In genomic region chr4:52173470-52174055, GRCh38 we compare ENCODE assay signal across 13 cellular contexts.
DNase-seq lines count a peak whose midpoint lies in the region; TF ChIP-seq lines count a peak whose summit lies in the region.
"Had no signal": no experiment of that assay in that cellular context is flagged by ENCODE, and none has a peak within 500 bp of the region (broad histone marks: within the 10 kb centered on the region; RNA-seq: fewer than 3 reads in every experiment).

No MANE protein-coding gene starts in this region.

- no peaks in the 10 kb centered on the region for H4K20me1 ChIP-seq in hepatocyte (ENCODE audit: insufficient read depth, poor library complexity, severe bottlenecking)

- peak overlapping the region; percentile 83 for H3K27ac ChIP-seq in A673 (ENCODE audit: low read depth, low read length, poor library complexity, severe bottlenecking)
- H3K27ac ChIP-seq in hepatocyte, result no peak overlapping the region

- no peaks in the 10 kb centered on the region for H3K9me2 ChIP-seq in hepatocyte (replicated peaks; ENCODE audit: insufficient read depth)

- no peaks in the 10 kb centered on the region for H3K79me2 ChIP-seq in hepatocyte

- H3K4me3 ChIP-seq in A673 (ENCODE audit: low read depth, low read length, poor library complexity, severe bottlenecking) (no peak overlapping the region), fibroblast of the aortic adventitia (ENCODE audit: low read depth, low read length) (no peak overlapping the region), hepatocyte (no peak overlapping the region)
- H3K4me3 ChIP-seq: spleen had no signal

- peak; percentile 77 for DNase-seq in A673 (ENCODE audit: low spot score)
- DNase-seq in Kasumi-1 (lab: John Stamatoyannopoulos, UW), result peak; percentile 70
- peak; percentile 39 for DNase-seq in fibroblast of the aortic adventitia (ENCODE audit: low read depth)
- peak; percentile 30 for DNase-seq in myocyte (ENCODE audit: low read depth)
- no peak for DNase-seq in hepatocyte (ENCODE audit: low spot score)
- DNase-seq in SW480 (ENCODE audit: low spot score), result no peak
- no peak for DNase-seq in stimulated activated CD4-positive, alpha-beta T cell treated with anti-CD3 and anti-CD28 coated beads, Interleukin-2, amount 100 ng/mL, for 24 hours
- no peak for DNase-seq in AML-193 (lab: John Stamatoyannopoulos, UW)
- DNase-seq: activated CD4-positive, alpha-beta memory T cell treated with anti-CD3 and anti-CD28 coated beads, Interleukin-2, amount 10 ng/mL, durations not matched to agents 7 days and 5 days; anterior cingulate cortex; NCI-H1092; NCI-H2171 treated with DMSO at 0.1 percent for 48 hours; spleen had no signal

- H3K9me3 ChIP-seq in A673 (ENCODE audit: low read depth, low read length, poor library complexity, severe bottlenecking), result peaks cover 5% of the 10 kb centered on the region
- H3K9me3 ChIP-seq in hepatocyte (ENCODE audit: low read depth), result no peaks in the 10 kb centered on the region

- CTCF ChIA-PET in A673 (lab: Charles Lee), result interaction anchor here (0.7 kb wide), 1 partner anchor 489 kb away, joined by 4 read pairs; no protein-coding TSS in a partner anchor

- BruUV-seq in A673 (replicated peaks; lab: Mats Ljungman, UMichigan), result no TSS peak

- no peak overlapping the region for H3K4me2 ChIP-seq in hepatocyte

- no peak overlapping the region for H2AFZ ChIP-seq in hepatocyte

- POLR2A ChIA-PET in A673 (lab: Charles Lee; ENCODE audit: low non-redundant PET), result no interaction called here

- intact Hi-C loops in A673 (cut with micrococcal nuclease; ENCODE audit: unreplicated experiment), result no loop called here

- no peaks in the 10 kb centered on the region for H3K36me3 ChIP-seq in A673 (ENCODE audit: insufficient read depth, low read length, poor library complexity, severe bottlenecking)
- H3K36me3 ChIP-seq in hepatocyte (replicated peaks; ENCODE audit: insufficient read depth, low read depth), result no peaks in the 10 kb centered on the region
- H3K36me3 ChIP-seq: spleen had no signal

- 80% methylated on average over 2 of the region's 2 CpGs for WGBS in hepatocyte (ENCODE audit: low lambda C conversion rate, missing lambda C conversion rate)

- H3K4me1 ChIP-seq in A673 (ENCODE audit: insufficient read depth, low read length, poor library complexity, severe bottlenecking), result peaks cover 16% of the 10 kb centered on the region
- no peaks in the 10 kb centered on the region for H3K4me1 ChIP-seq in hepatocyte (ENCODE audit: insufficient read depth)

- TF ChIP-seq CTCF in A673 (conservative IDR thresholded peaks at IDR 0.05; ENCODE audit: low read depth, low read length), result no peak
- TF ChIP-seq CTCF in fibroblast of the aortic adventitia (IDR thresholded peaks at IDR 0.05; ENCODE audit: insufficient read depth, low read length), result no peak
- TF ChIP-seq CTCF in hepatocyte (IDR thresholded peaks at IDR 0.05; ENCODE audit: poor library complexity), result no peak

- H3K27me3 ChIP-seq in A673 (replicated peaks; ENCODE audit: insufficient read depth, low read depth, low read length, poor library complexity) (no peaks in the 10 kb centered on the region), hepatocyte (no peaks in the 10 kb centered on the region)

Comparison
In these comparisons a context has a peak if more than half of its experiments do, and no peak if none do; other contexts are left out.
1. DNase-seq: peak in A673 (single experiment), Kasumi-1 (2 of 2), fibroblast of the aortic adventitia (single experiment) and myocyte (single experiment); none in hepatocyte (single experiment), SW480 (single experiment), stimulated activated CD4-positive, alpha-beta T cell treated with anti-CD3 and anti-CD28 coated beads, Interleukin-2, amount 100 ng/mL, for 24 hours (0 of 2) and AML-193 (0 of 2).